2 cellular contexts compared by ENCODE assay signal in genomic region chr12:88665051-88665450, GRCh38.
TF ChIP-seq lines count a peak whose summit lies in the region.

No MANE protein-coding gene starts in this region.

TF ChIP-seq in A549, 52 proteins besides CTCF, POLR2A, EP300 and RAD21:
- TF ChIP-seq GATA3 (IDR thresholded peaks at IDR 0.05; ENCODE audit: borderline replicate concordance): no peak
- no peak for TF ChIP-seq FOSL2 (IDR thresholded peaks at IDR 0.05)
- TF ChIP-seq FOSL2 (CRISPR knock-in tag; IDR thresholded peaks at IDR 0.05): peak; percentile 18; the same call in 1 of the 2 replicates

TF ChIP-seq in IMR-90, 13 proteins besides CTCF, POLR2A, EP300 and RAD21:
- TF ChIP-seq MAFK (IDR thresholded peaks at IDR 0.05; ENCODE audit: low read depth, low read length): no peak
- TF ChIP-seq FOS (IDR thresholded peaks at IDR 0.05; ENCODE audit: low read depth, low read length): no peak
- no peak for TF ChIP-seq MXI1 (IDR thresholded peaks at IDR 0.05; ENCODE audit: borderline replicate concordance, low read depth, low read length)
- no peak for TF ChIP-seq MAZ (IDR thresholded peaks at IDR 0.05; ENCODE audit: borderline replicate concordance, low read depth, low read length)
- no peak for TF ChIP-seq NFE2L2 (IDR thresholded peaks at IDR 0.05; ENCODE audit: low read depth, low read length)
- TF ChIP-seq SMC3 (IDR thresholded peaks at IDR 0.05; ENCODE audit: low read depth, low read length): no peak
- TF ChIP-seq CEBPB (IDR thresholded peaks at IDR 0.05; ENCODE audit: low read depth, low read length): no peak
- no peak for TF ChIP-seq RCOR1 (IDR thresholded peaks at IDR 0.05; ENCODE audit: insufficient replicate concordance, low read length)
- no peak for TF ChIP-seq CHD1 (IDR thresholded peaks at IDR 0.05; ENCODE audit: low read depth, low read length)
- TF ChIP-seq, protein P1, sequence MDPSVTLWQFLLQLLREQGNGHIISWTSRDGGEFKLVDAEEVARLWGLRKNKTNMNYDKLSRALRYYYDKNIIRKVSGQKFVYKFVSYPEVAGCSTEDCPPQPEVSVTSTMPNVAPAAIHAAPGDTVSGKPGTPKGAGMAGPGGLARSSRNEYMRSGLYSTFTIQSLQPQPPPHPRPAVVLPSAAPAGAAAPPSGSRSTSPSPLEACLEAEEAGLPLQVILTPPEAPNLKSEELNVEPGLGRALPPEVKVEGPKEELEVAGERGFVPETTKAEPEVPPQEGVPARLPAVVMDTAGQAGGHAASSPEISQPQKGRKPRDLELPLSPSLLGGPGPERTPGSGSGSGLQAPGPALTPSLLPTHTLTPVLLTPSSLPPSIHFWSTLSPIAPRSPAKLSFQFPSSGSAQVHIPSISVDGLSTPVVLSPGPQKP (IDR thresholded peaks at IDR 0.05; ENCODE audit: borderline replicate concordance, low read depth, low read length): no peak
- no peak for TF ChIP-seq BHLHE40 (IDR thresholded peaks at IDR 0.05; ENCODE audit: low read depth, low read length)
- no peak for TF ChIP-seq USF2 (IDR thresholded peaks at IDR 0.05; ENCODE audit: low read depth, low read length)
- TF ChIP-seq RFX5 (IDR thresholded peaks at IDR 0.05; ENCODE audit: low read depth, low read length): no peak
TF ChIP-seq in IMR-90: peak in this region for 0.
